Comparison of ENCODE assay signal across 11 cellular contexts in the genomic region with DNA sequence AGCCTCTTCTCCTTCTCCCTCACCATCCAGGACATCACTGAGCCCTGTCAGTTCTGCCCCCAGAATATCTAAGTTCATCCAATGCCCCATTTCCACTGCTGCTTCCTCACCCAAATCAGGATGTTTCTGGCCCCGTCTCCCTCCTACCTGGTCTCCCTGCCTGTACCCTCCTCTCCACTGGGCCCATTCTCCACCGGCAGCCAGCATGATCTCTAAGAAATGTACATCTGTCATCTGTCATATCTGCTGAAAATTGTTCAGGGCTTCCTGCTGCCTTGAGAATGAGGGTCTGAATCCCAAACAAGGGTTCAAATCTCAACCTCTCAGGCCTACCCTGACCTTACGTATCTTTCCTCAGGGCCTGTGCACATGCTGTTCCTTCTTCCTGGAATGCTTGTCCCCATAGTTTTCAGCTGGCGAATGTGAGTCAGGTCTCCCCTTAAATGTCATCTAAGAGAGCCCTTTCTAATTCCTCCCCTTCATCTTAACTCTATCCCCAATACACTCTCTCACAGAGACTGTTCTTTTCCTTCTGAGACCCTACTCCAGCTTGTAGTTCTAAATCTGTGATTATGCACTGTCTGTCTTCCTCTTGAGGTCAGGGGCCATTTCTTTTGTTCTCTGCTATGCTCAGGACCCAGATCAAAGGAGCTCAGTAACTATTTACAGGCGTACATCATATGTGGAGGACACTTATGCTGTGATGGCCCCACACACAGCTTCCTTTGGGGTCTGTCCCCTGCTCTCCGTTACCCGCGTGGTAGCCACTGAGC. TPM values are rescaled to one million over a fixed set of nuclear protein-coding genes. Genes with fewer than 3 reads are reported as not detected.
DNase-seq lines count a peak whose midpoint lies in the region; ATAC-seq, FAIRE-seq and TF ChIP-seq lines count a peak whose summit lies in the region.
"Had no signal": no experiment of that assay in that cellular context is flagged by ENCODE, and none has a peak within 500 bp of the region (broad histone marks: within the 10 kb centered on the region; RNA-seq: fewer than 3 reads in every experiment).

No MANE protein-coding gene starts in this region.

- ATAC-seq in stimulated activated naive CD8-positive, alpha-beta T cell treated with anti-CD3 and anti-CD28 coated beads, Interleukin-15, Interleukin-2, amounts not matched to agents 100 U/mL and 50 U/mL, for 24 hours, result no peak
- ATAC-seq in naive thymus-derived CD8-positive, alpha-beta T cell, result no peak
- no peak for ATAC-seq in HG02642 (IDR thresholded peaks at IDR 0.05; ENCODE audit: poor library complexity, unreplicated experiment)

- intact Hi-C loops in mammary epithelial cell (cut with micrococcal nuclease) (loop anchor here (1.0 to 5.0 kb wide), 6 partner anchors 39 to 150 kb away; a partner anchor contains a TSS), vagina (cut with DNase I) (no loop called here)

- 83% methylated on average over 8 of the region's 8 CpGs for WGBS in mammary epithelial cell (ENCODE audit: low coverage, missing lambda C conversion rate)

- H3K27me3 ChIP-seq in mammary epithelial cell (ENCODE audit: insufficient read depth, low read length), result no peaks in the 10 kb centered on the region
- H3K27me3 ChIP-seq in vagina, result no peaks in the 10 kb centered on the region

- no peaks in the 10 kb centered on the region for H3K27me3 Mint-ChIP-seq in stimulated activated naive CD8-positive, alpha-beta T cell treated with anti-CD3 and anti-CD28 coated beads, Interleukin-15, Interleukin-2, amounts not matched to agents 100 ng/mL and 50 ng/mL, for 24 hours
- H3K27me3 Mint-ChIP-seq in naive thymus-derived CD8-positive, alpha-beta T cell, result no peaks in the 10 kb centered on the region

- no peak for TF ChIP-seq CTCF in mammary epithelial cell (conservative IDR thresholded peaks at IDR 0.05 in 1 of 2, IDR thresholded peaks at IDR 0.05 in 1 of 2; ENCODE audit: extremely low read depth in 1 of 2, insufficient read depth in 1 of 2, low read depth in 1 of 2, low read length in 2 of 2)
- TF ChIP-seq CTCF in vagina (IDR thresholded peaks at IDR 0.05), result no peak

- in situ Hi-C loops in mammary epithelial cell (cut with MboI; ENCODE audit: low sequenced_read_pairs in 2 of 2), result no loop called here

- H4K20me1 ChIP-seq in mammary epithelial cell (ENCODE audit: insufficient read depth, low read length), result no peaks in the 10 kb centered on the region

- dilution Hi-C loops in mammary epithelial cell (cut with HindIII; ENCODE audit: low sequenced_read_pairs), result no loop called here

- no peak for FAIRE-seq in frontal cortex (lab: Jason Lieb, UNC)

- no peak overlapping the region for H3K4me3 Mint-ChIP-seq in stimulated activated naive CD8-positive, alpha-beta T cell treated with anti-CD3 and anti-CD28 coated beads, Interleukin-15, Interleukin-2, amounts not matched to agents 100 ng/mL and 50 ng/mL, for 24 hours
- peak overlapping the region in 8 of 10 donors; percentile 8 to 62 (median 46) for H3K4me3 Mint-ChIP-seq in naive thymus-derived CD8-positive, alpha-beta T cell

- H2AFZ ChIP-seq in mammary epithelial cell (ENCODE audit: low read depth, low read length), result no peak overlapping the region

- peak overlapping the region; percentile 53 for H3K27ac Mint-ChIP-seq in stimulated activated naive CD8-positive, alpha-beta T cell treated with anti-CD3 and anti-CD28 coated beads, Interleukin-15, Interleukin-2, amounts not matched to agents 100 ng/mL and 50 ng/mL, for 24 hours
- H3K27ac Mint-ChIP-seq in naive thymus-derived CD8-positive, alpha-beta T cell, result peak overlapping the region in 8 of 10 donors; percentile 4 to 79 (median 47)

- H3K9ac ChIP-seq in mammary epithelial cell (ENCODE audit: insufficient read depth, low read length), result peak overlapping the region; percentile 66

- CTCF ChIA-PET in mammary epithelial cell (lab: Charles Lee; ENCODE audit: low non-redundant PET), result no interaction called here

- peaks cover 11% of the 10 kb centered on the region for H3K36me3 Mint-ChIP-seq in stimulated activated naive CD8-positive, alpha-beta T cell treated with anti-CD3 and anti-CD28 coated beads, Interleukin-15, Interleukin-2, amounts not matched to agents 100 ng/mL and 50 ng/mL, for 24 hours (ENCODE audit: low read depth)
- H3K36me3 Mint-ChIP-seq in naive thymus-derived CD8-positive, alpha-beta T cell, result peaks cover 0 to 4% (median 0%) of the 10 kb centered on the region in 3 donors

- H3K36me3 ChIP-seq in mammary epithelial cell (ENCODE audit: insufficient read depth, low read length) (no peaks in the 10 kb centered on the region), vagina (no peaks in the 10 kb centered on the region)

- H3K4me1 ChIP-seq in mammary epithelial cell (ENCODE audit: insufficient read depth, low read length), result peaks cover 61% of the 10 kb centered on the region
- peaks cover 98% of the 10 kb centered on the region for H3K4me1 ChIP-seq in vagina

- H3K9me3 Mint-ChIP-seq in stimulated activated naive CD8-positive, alpha-beta T cell treated with anti-CD3 and anti-CD28 coated beads, Interleukin-15, Interleukin-2, amounts not matched to agents 100 ng/mL and 50 ng/mL, for 24 hours, result peaks cover 3% of the 10 kb centered on the region
- H3K9me3 Mint-ChIP-seq in naive thymus-derived CD8-positive, alpha-beta T cell, result peaks cover 0 to 4% (median 0%) of the 10 kb centered on the region in 9 donors

- BruUV-seq in mammary epithelial cell (replicated peaks; lab: Mats Ljungman, UMichigan), result no TSS peak

- H3K27ac ChIP-seq in mammary epithelial cell (ENCODE audit: insufficient read depth, low read depth, low read length), result peak overlapping the region; percentile 95
- peak overlapping the region; percentile 90 for H3K27ac ChIP-seq in vagina
- H3K27ac ChIP-seq: SK-N-MC had no signal

- POLR2A ChIA-PET in naive thymus-derived CD8-positive, alpha-beta T cell (lab: Charles Lee), result interaction anchor here (1.3 kb wide), 1 partner anchor 27 kb away, joined by 4 read pairs; no protein-coding TSS in a partner anchor

- H3K9me3 ChIP-seq in mammary epithelial cell (replicated peaks; ENCODE audit: insufficient read depth, low read length) (peaks cover 3% of the 10 kb centered on the region), vagina (no peaks in the 10 kb centered on the region)

- H3K4me3 ChIP-seq in mammary epithelial cell (replicated peaks in 1 of 3; ENCODE audit: insufficient read depth in 1 of 3, low read depth in 2 of 3, low read length in 3 of 3), result no peak overlapping the region
- H3K4me3 ChIP-seq in vagina, result no peak overlapping the region
- H3K4me3 ChIP-seq: SK-N-MC had no signal

- no peak for TF ChIP-seq POLR2A in vagina (IDR thresholded peaks at IDR 0.05)

- no peak for DNase-seq in stimulated activated naive CD8-positive, alpha-beta T cell treated with anti-CD3 and anti-CD28 coated beads, Interleukin-15, Interleukin-2, amounts not matched to agents 100 U/mL and 50 U/mL, for 24 hours
- DNase-seq in mammary epithelial cell (no peak), vagina (ENCODE audit: extremely low spot score in 2 of 2) (no peak), frontal cortex (ENCODE audit: low spot score in 2 of 2) (no peak), RKO (ENCODE audit: low spot score) (no peak)
- no peak for DNase-seq in naive thymus-derived CD8-positive, alpha-beta T cell
- DNase-seq: activated gamma-delta T cell, DND-41 had no signal

- peaks cover 82% of the 10 kb centered on the region for H3K79me2 ChIP-seq in mammary epithelial cell (ENCODE audit: insufficient read depth, low read length)

- H3K4me2 ChIP-seq in mammary epithelial cell (ENCODE audit: insufficient read depth, low read depth, low read length), result peak overlapping the region; percentile 14

- peaks cover 34% of the 10 kb centered on the region for H3K4me1 Mint-ChIP-seq in stimulated activated naive CD8-positive, alpha-beta T cell treated with anti-CD3 and anti-CD28 coated beads, Interleukin-15, Interleukin-2, amounts not matched to agents 100 ng/mL and 50 ng/mL, for 24 hours (ENCODE audit: low read depth)
- peaks cover 33 to 42% (median 34%) of the 10 kb centered on the region in 4 donors for H3K4me1 Mint-ChIP-seq in naive thymus-derived CD8-positive, alpha-beta T cell

RNA-seq across cellular contexts. Expression of a gene that starts 40.8 kb away (rescaled TPM):
- total RNA-seq in mammary epithelial cell, result 10 to 100 TPM in 1 of 2 donors, 1 to 10 TPM in 1; 8.7 to 41.0 TPM
- polyA plus RNA-seq in mammary epithelial cell, result 29.2 TPM
- polyA minus RNA-seq in mammary epithelial cell, result 60.6 TPM
- 10 to 100 TPM; 53.1 to 55.4 TPM for total RNA-seq in naive thymus-derived CD8-positive, alpha-beta T cell
- 1 to 10 TPM in 2 of 3 donors, under 1 TPM in 1; 0.57 to 4.2 (median 1.7) TPM for polyA plus RNA-seq in naive thymus-derived CD8-positive, alpha-beta T cell
- total RNA-seq in vagina, result 53.5 TPM
- 2.0 TPM for total RNA-seq in frontal cortex
